16 cellular contexts compared by ENCODE assay signal in genomic region chr12:93397412-93397811, GRCh38.
"Had no signal": no experiment of that assay in that cellular context is flagged by ENCODE, and none has a peak within 500 bp of the region (broad histone marks: within the 10 kb centered on the region; RNA-seq: fewer than 3 reads in every experiment).

No MANE protein-coding gene starts in this region.

- H3K27me3 ChIP-seq: esophagus squamous epithelium, heart left ventricle, left lung, neural progenitor cell, ovary, sigmoid colon, stomach, transverse colon had no signal

- H3K4me1 ChIP-seq: left lung, lower lobe of right lung, neural progenitor cell, sigmoid colon had no signal

- H3K4me2 ChIP-seq: neural progenitor cell had no signal

- DNase-seq: effector memory CD8-positive, alpha-beta T cell; esophagus squamous epithelium; hypothalamus; left lung; lower lobe of right lung; natural killer cell; nucleus accumbens; ovary; sigmoid colon; stimulated activated CD4-positive, alpha-beta T cell treated with anti-CD3 and anti-CD28 coated beads, Interleukin-12 subunit alpha, Interleukin-12 subunit beta, amount 100 ng/mL, for 4 hours; stomach; transverse colon had no signal

- ATAC-seq: effector memory CD8-positive, alpha-beta T cell; heart left ventricle; lower lobe of right lung had no signal

- H3K9me3 ChIP-seq: esophagus squamous epithelium, heart left ventricle, left lung, lower lobe of right lung, ovary, sigmoid colon, stomach, thoracic aorta, transverse colon had no signal

- H2AFZ ChIP-seq: neural progenitor cell had no signal

- H3K27ac ChIP-seq: epithelial cell of prostate, esophagus squamous epithelium, left lung, lower lobe of right lung, neural progenitor cell, ovary had no signal

- H3K36me3 ChIP-seq: neural progenitor cell, ovary had no signal

- H3K9ac ChIP-seq: neural progenitor cell had no signal

- H3K4me3 ChIP-seq: esophagus squamous epithelium, heart left ventricle, left lung, lower lobe of right lung, neural progenitor cell, ovary, sigmoid colon, stomach, thoracic aorta, transverse colon had no signal
